9 cellular contexts compared by ENCODE assay signal in the genomic region with DNA sequence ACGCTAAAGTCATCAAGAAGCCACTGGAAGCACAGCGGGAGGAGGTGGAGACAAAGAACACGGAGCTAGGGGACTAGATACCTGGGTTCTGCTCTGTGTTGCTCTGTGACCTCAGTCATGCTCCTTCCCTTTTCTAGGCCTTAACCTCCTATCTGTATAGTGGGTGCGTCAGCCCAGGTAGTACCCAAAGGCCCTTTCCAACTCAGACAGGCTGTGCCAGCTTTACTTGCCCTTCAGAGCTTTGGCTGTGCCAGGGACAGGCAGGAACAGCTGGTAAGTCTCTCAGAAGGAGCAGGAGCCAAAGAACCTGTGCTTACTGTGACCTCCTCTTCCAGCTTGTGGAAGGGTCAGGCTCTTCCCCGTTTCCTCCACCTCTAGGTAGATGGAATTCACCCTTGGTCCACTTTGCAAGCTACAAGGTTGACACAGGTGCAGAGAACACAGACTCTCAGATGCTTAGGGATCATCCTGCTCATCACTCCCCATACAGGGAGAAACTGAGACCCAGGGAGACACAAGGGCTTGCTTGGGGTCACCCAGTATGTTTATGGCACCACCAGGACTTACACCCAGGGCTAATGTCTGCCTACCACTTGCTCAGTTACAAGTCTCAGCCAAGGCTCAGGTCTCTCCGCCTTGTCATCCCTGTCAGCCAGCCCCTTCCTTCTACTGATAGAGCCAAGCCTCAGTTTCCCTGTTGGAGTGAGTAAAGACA. TPM values are rescaled to one million over a fixed set of nuclear protein-coding genes. Genes with fewer than 3 reads are reported as not detected.
A peak's percentile ranks its signal among the peaks of the same experiment; 100 is the strongest.
DNase-seq lines count a peak whose midpoint lies in the region; ATAC-seq and TF ChIP-seq lines count a peak whose summit lies in the region.
"Had no signal": no experiment of that assay in that cellular context is flagged by ENCODE, and none has a peak within 500 bp of the region (broad histone marks: within the 10 kb centered on the region; RNA-seq: fewer than 3 reads in every experiment).

No MANE protein-coding gene starts in this region.

- H3K9me3 Mint-ChIP-seq in activated naive CD4-positive, alpha-beta T cell treated with anti-CD3 and anti-CD28 coated beads, Interleukin-2, amount 50 U/mL, for 24 hours = no peaks in the 10 kb centered on the region
- no peaks in the 10 kb centered on the region for H3K9me3 Mint-ChIP-seq in natural killer cell

- peaks cover 1% of the 10 kb centered on the region for H3K36me3 Mint-ChIP-seq in activated naive CD4-positive, alpha-beta T cell treated with anti-CD3 and anti-CD28 coated beads, Interleukin-2, amount 50 U/mL, for 24 hours
- no peaks in the 10 kb centered on the region for H3K36me3 Mint-ChIP-seq in natural killer cell

- no peaks in the 10 kb centered on the region for H3K27me3 ChIP-seq in colonic mucosa
- no peaks in the 10 kb centered on the region for H3K27me3 ChIP-seq in uterus

- ATAC-seq in natural killer cell = no peak
- ATAC-seq in HG02970 (IDR thresholded peaks at IDR 0.05; ENCODE audit: low FRiP score, unreplicated experiment) = no peak
- no peak for ATAC-seq in GM21526 (IDR thresholded peaks at IDR 0.05; ENCODE audit: low FRiP score, unreplicated experiment)

- peak overlapping the region; percentile 91 for H3K4me3 Mint-ChIP-seq in activated naive CD4-positive, alpha-beta T cell treated with anti-CD3 and anti-CD28 coated beads, Interleukin-2, amount 50 U/mL, for 24 hours
- peak overlapping the region; percentile 87 for H3K4me3 Mint-ChIP-seq in natural killer cell

- intact Hi-C loops in colonic mucosa (cut with DNase I) = no loop called here
- intact Hi-C loops in natural killer cell (cut with micrococcal nuclease) = no loop called here
- intact Hi-C loops in uterus (cut with DNase I; ENCODE audit: low total_unique reads) = no loop called here

- no peak for TF ChIP-seq CTCF in colonic mucosa (IDR thresholded peaks at IDR 0.05)
- no peak for TF ChIP-seq CTCF in natural killer cell (IDR thresholded peaks at IDR 0.05)
- no peak for TF ChIP-seq CTCF in uterus (IDR thresholded peaks at IDR 0.05)

- no peak for TF ChIP-seq POLR2A in uterus (IDR thresholded peaks at IDR 0.05)

- H3K9ac ChIP-seq in colonic mucosa (ENCODE audit: low read depth in 2 of 2, low read length in 2 of 2) = peak overlapping the region; percentile 41 to 90

- no peaks in the 10 kb centered on the region for H3K9me3 ChIP-seq in colonic mucosa
- no peaks in the 10 kb centered on the region for H3K9me3 ChIP-seq in uterus

- H3K4me1 Mint-ChIP-seq in activated naive CD4-positive, alpha-beta T cell treated with anti-CD3 and anti-CD28 coated beads, Interleukin-2, amount 50 U/mL, for 24 hours = peaks cover 71% of the 10 kb centered on the region
- H3K4me1 Mint-ChIP-seq in natural killer cell = peaks cover 72 to 75% of the 10 kb centered on the region in 2 donors

- H3K36me3 ChIP-seq in colonic mucosa (no peaks in the 10 kb centered on the region), uterus (no peaks in the 10 kb centered on the region)

- H3K4me1 ChIP-seq in colonic mucosa = no peaks in the 10 kb centered on the region
- H3K4me1 ChIP-seq in uterus = no peaks in the 10 kb centered on the region

- H3K27ac ChIP-seq in colonic mucosa (peak overlapping the region; percentile 83), uterus (peak overlapping the region; percentile 90)

- DNase-seq in activated naive CD4-positive, alpha-beta T cell treated with anti-CD3 and anti-CD28 coated beads, Interleukin-2, amount 50 U/mL, for 16 hours = no peak
- DNase-seq in colonic mucosa (no peak), natural killer cell (no peak), uterus (no peak), kidney glomerular epithelial cell (lab: John Stamatoyannopoulos, UW) (no peak)
- DNase-seq: NCI-H69 had no signal

- H3K4me3 ChIP-seq in colonic mucosa (peak overlapping the region; percentile 65), uterus (peak overlapping the region; percentile 3 to 88)

- no peaks in the 10 kb centered on the region for H3K27me3 Mint-ChIP-seq in activated naive CD4-positive, alpha-beta T cell treated with anti-CD3 and anti-CD28 coated beads, Interleukin-2, amount 50 U/mL, for 24 hours
- no peaks in the 10 kb centered on the region for H3K27me3 Mint-ChIP-seq in natural killer cell (ENCODE audit: low read depth in 2 of 2)

- H3K27ac Mint-ChIP-seq in activated naive CD4-positive, alpha-beta T cell treated with anti-CD3 and anti-CD28 coated beads, Interleukin-2, amount 50 U/mL, for 24 hours = peak overlapping the region; percentile 94
- H3K27ac Mint-ChIP-seq in natural killer cell = peak overlapping the region; percentile 88 to 92

RNA-seq across cellular contexts. Expression of gene CCDC69, which starts 1.7 kb away (rescaled TPM):
- 10 to 100 TPM in 1 of 2 donors, 1 to 10 TPM in 1; 4.2 to 23.8 TPM for total RNA-seq in colonic mucosa
- total RNA-seq in natural killer cell = 100 to 1,000 TPM; 181 to 227 (median 204) TPM
- 10 to 100 TPM; 19.5 to 76.2 (median 40.6) TPM for total RNA-seq in uterus

RNA-seq across cellular contexts. Expression of gene GM2A, which starts 30.8 kb away (rescaled TPM):
- total RNA-seq in colonic mucosa (10 to 100 TPM; 22.0 to 27.2 TPM), natural killer cell (10 to 100 TPM in 2 of 3 donors, 1 to 10 TPM in 1; 9.6 to 15.9 (median 15.6) TPM), uterus (10 to 100 TPM; 14.7 to 33.8 (median 23.8) TPM)
